Comparison of ENCODE assay signal across 8 cellular contexts in the genomic region with DNA sequence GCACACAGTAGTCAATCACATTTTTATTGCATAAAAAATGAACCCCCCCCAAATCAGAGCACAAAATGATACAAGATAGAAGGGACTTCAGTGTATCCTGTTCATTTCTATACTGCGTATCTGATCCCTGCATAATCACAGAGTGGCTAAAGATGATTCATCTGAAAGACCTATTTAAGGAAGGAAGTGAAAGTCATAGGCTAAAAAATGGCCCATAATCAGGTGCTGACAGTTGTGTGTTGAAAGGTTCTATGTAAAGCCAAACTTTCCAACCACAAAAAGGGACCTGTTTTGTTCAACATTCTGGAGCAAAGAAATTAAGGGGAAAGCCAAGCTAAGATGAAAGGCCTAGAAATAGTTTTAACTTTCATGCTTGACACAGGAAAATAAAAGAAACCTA.
A peak's percentile ranks its signal among the peaks of the same experiment; 100 is the strongest.
DNase-seq lines count a peak whose midpoint lies in the region; ATAC-seq lines count a peak whose summit lies in the region.

No MANE protein-coding gene starts in this region.

- ATAC-seq in Right ventricle myocardium superior (ENCODE audit: poor library complexity), result peak; percentile 43
- peak; percentile 81 for ATAC-seq in HG02943 (IDR thresholded peaks at IDR 0.05; ENCODE audit: low read depth, unreplicated experiment)

- intact Hi-C loops in Right ventricle myocardium superior (cut with DNase I) (no loop called here), cardiac septum (cut with DNase I) (no loop called here)

- no peak for DNase-seq in Right ventricle myocardium superior
- no peak for DNase-seq in cardiac septum (ENCODE audit: low spot score)
- DNase-seq in OCI-M1 (lab: John Stamatoyannopoulos, UW), result peak; percentile 78
- peak; percentile 78 for DNase-seq in iris pigment epithelial cell (ENCODE audit: low read depth)
- no peak for DNase-seq in COLO668 (lab: John Stamatoyannopoulos, UW; ENCODE audit: unreplicated experiment)
- no peak for DNase-seq in stimulated activated naive CD4-positive, alpha-beta T cell (lab: John Stamatoyannopoulos, UW)
- no peak for DNase-seq in stimulated activated CD4-positive, alpha-beta T cell treated with anti-CD3 and anti-CD28 coated beads, Interleukin-4, amount 100 ng/mL, for 4 hours

Comparison
In these comparisons a context has a peak if more than half of its experiments do, and no peak if none do; other contexts are left out.
1. DNase-seq: peak in OCI-M1 (single experiment) and iris pigment epithelial cell (single experiment); none in Right ventricle myocardium superior (single experiment), cardiac septum (single experiment), COLO668 (single experiment), stimulated activated naive CD4-positive, alpha-beta T cell (0 of 6) and stimulated activated CD4-positive, alpha-beta T cell treated with anti-CD3 and anti-CD28 coated beads, Interleukin-4, amount 100 ng/mL, for 4 hours (0 of 2).